Comparison of ENCODE assay signal across 14 cellular contexts in genomic region chr14:55762595-55763232, GRCh38.
DNase-seq lines count a peak whose midpoint lies in the region; ATAC-seq and TF ChIP-seq lines count a peak whose summit lies in the region.
"Had no signal": no experiment of that assay in that cellular context is flagged by ENCODE, and none has a peak within 500 bp of the region (broad histone marks: within the 10 kb centered on the region; RNA-seq: fewer than 3 reads in every experiment).

No MANE protein-coding gene starts in this region.

- no peaks in the 10 kb centered on the region for H3K36me3 Mint-ChIP-seq in activated naive CD4-positive, alpha-beta T cell treated with anti-CD3 and anti-CD28 coated beads, Interleukin-2, amount 50 U/mL, for 72 hours
- H3K36me3 Mint-ChIP-seq in stimulated activated memory B cell treated with anti-CD40 and anti-IgM and Interleukin-4, amounts not matched to agents 10 μg/mL and 1 μg/mL and 100 μg/mL, for 72 hours: no peaks in the 10 kb centered on the region
- H3K36me3 Mint-ChIP-seq: mesothelial cell of epicardium had no signal

- no peak overlapping the region for H3K4me2 ChIP-seq in smooth muscle cell

- H3K9me3 ChIP-seq in smooth muscle cell (replicated peaks; ENCODE audit: low read depth) (no peaks in the 10 kb centered on the region), ascending aorta (no peaks in the 10 kb centered on the region)
- H3K9me3 ChIP-seq: prostate gland had no signal

- no peaks in the 10 kb centered on the region for H3K36me3 ChIP-seq in smooth muscle cell (ENCODE audit: low read depth)
- H3K36me3 ChIP-seq in ascending aorta: no peaks in the 10 kb centered on the region
- H3K36me3 ChIP-seq: prostate gland had no signal

- H2AFZ ChIP-seq in smooth muscle cell (ENCODE audit: low read depth): no peak overlapping the region

- H3F3A ChIP-seq in smooth muscle cell (ENCODE audit: low read depth): no peaks in the 10 kb centered on the region

- no peak overlapping the region for H3K9ac ChIP-seq in smooth muscle cell (ENCODE audit: low read depth)

- H3K27ac Mint-ChIP-seq in activated naive CD4-positive, alpha-beta T cell treated with anti-CD3 and anti-CD28 coated beads, Interleukin-2, amount 50 U/mL, for 72 hours: no peak overlapping the region
- no peak overlapping the region for H3K27ac Mint-ChIP-seq in stimulated activated memory B cell treated with anti-CD40 and anti-IgM and Interleukin-4, amounts not matched to agents 10 μg/mL and 1 μg/mL and 100 μg/mL, for 72 hours
- H3K27ac Mint-ChIP-seq: mesothelial cell of epicardium had no signal

- H3K4me1 ChIP-seq in smooth muscle cell (ENCODE audit: low read depth) (peaks cover 15% of the 10 kb centered on the region), ascending aorta (no peaks in the 10 kb centered on the region)
- H3K4me1 ChIP-seq: prostate gland had no signal

- peaks cover 12% of the 10 kb centered on the region for H3K27me3 Mint-ChIP-seq in stimulated activated memory B cell treated with anti-CD40 and anti-IgM and Interleukin-4, amounts not matched to agents 10 μg/mL and 1 μg/mL and 100 μg/mL, for 72 hours

- intact Hi-C loops in ascending aorta (cut with DNase I): no loop called here

- no peak overlapping the region for H3K4me3 Mint-ChIP-seq in stimulated activated memory B cell treated with anti-CD40 and anti-IgM and Interleukin-4, amounts not matched to agents 10 μg/mL and 1 μg/mL and 100 μg/mL, for 72 hours
- H3K4me3 Mint-ChIP-seq: mesothelial cell of epicardium had no signal

- H3K9me3 Mint-ChIP-seq in activated naive CD4-positive, alpha-beta T cell treated with anti-CD3 and anti-CD28 coated beads, Interleukin-2, amount 50 U/mL, for 72 hours: peaks cover 3 to 4% of the 10 kb centered on the region in 2 donors
- peaks cover 2% of the 10 kb centered on the region for H3K9me3 Mint-ChIP-seq in stimulated activated memory B cell treated with anti-CD40 and anti-IgM and Interleukin-4, amounts not matched to agents 10 μg/mL and 1 μg/mL and 100 μg/mL, for 72 hours

- no peaks in the 10 kb centered on the region for H3K4me1 Mint-ChIP-seq in stimulated activated memory B cell treated with anti-CD40 and anti-IgM and Interleukin-4, amounts not matched to agents 10 μg/mL and 1 μg/mL and 100 μg/mL, for 72 hours

- TF ChIP-seq CTCF in smooth muscle cell (IDR thresholded peaks at IDR 0.05; ENCODE audit: borderline replicate concordance, insufficient read depth, poor library complexity, severe bottlenecking) (no peak), ascending aorta (IDR thresholded peaks at IDR 0.05) (no peak)

- H3K27me3 ChIP-seq in smooth muscle cell (ENCODE audit: low read depth) (no peaks in the 10 kb centered on the region), ascending aorta (no peaks in the 10 kb centered on the region)
- H3K27me3 ChIP-seq: dorsolateral prefrontal cortex had no signal

- no peaks in the 10 kb centered on the region for H3K79me2 ChIP-seq in smooth muscle cell (ENCODE audit: low read depth)

- H3K4me3 ChIP-seq in Jurkat, Clone E6-1 (ENCODE audit: low read length): no peak overlapping the region
- H3K4me3 ChIP-seq in smooth muscle cell: no peak overlapping the region
- H3K4me3 ChIP-seq in ascending aorta: no peak overlapping the region
- H3K4me3 ChIP-seq: dorsolateral prefrontal cortex, prostate gland had no signal

- DNase-seq in activated naive CD4-positive, alpha-beta T cell treated with anti-CD3 and anti-CD28 coated beads, Interleukin-2, amount 50 U/mL, for 72 hours (ENCODE audit: low spot score in 2 of 2): no peak
- DNase-seq in activated naive CD4-positive, alpha-beta T cell treated with Interleukin-2 at 50 U/mL for 16 hours: no peak
- peak; percentile 31 for DNase-seq in Jurkat, Clone E6-1 (ENCODE audit: low read depth, low spot score)
- DNase-seq in smooth muscle cell (lab: John Stamatoyannopoulos, UW; ENCODE audit: unreplicated experiment) (no peak), ascending aorta (ENCODE audit: low spot score in 2 of 2) (no peak)
- DNase-seq: anterior cingulate cortex, dorsolateral prefrontal cortex, MV-4-11 had no signal

- H4K20me1 ChIP-seq in smooth muscle cell (ENCODE audit: low read depth): no peaks in the 10 kb centered on the region

- 71% methylated on average over 5 of the region's 5 CpGs for WGBS in smooth muscle cell (ENCODE audit: low lambda C conversion rate)

- H3K27ac ChIP-seq in smooth muscle cell (ENCODE audit: low read depth) (no peak overlapping the region), ascending aorta (no peak overlapping the region)
- H3K27ac ChIP-seq: dorsolateral prefrontal cortex, prostate gland, RWPE1 had no signal

- peak; percentile 56 to 86 for ATAC-seq in activated naive CD4-positive, alpha-beta T cell treated with anti-CD3 and anti-CD28 coated beads, Interleukin-2, amount 50 U/mL, for 72 hours
- ATAC-seq in GM21786 (IDR thresholded peaks at IDR 0.05; ENCODE audit: unreplicated experiment): peak; percentile 70
- peak; percentile 59 for ATAC-seq in stimulated activated memory B cell treated with anti-CD40 and anti-IgM and Interleukin-4, amounts not matched to agents 10 μg/mL and 1 μg/mL and 100 μg/mL, for 72 hours
- ATAC-seq in esophagus mucosa: no peak
